Comparison of ENCODE assay signal across 31 cellular contexts in genomic region chr12:6115389-6115788, GRCh38. TPM values are rescaled to one million over a fixed set of nuclear protein-coding genes. Genes with fewer than 3 reads are reported as not detected.
DNase-seq lines count a peak whose midpoint lies in the region; ATAC-seq and TF ChIP-seq lines count a peak whose summit lies in the region.
"Had no signal": no experiment of that assay in that cellular context is flagged by ENCODE, and none has a peak within 500 bp of the region (broad histone marks: within the 10 kb centered on the region; RNA-seq: fewer than 3 reads in every experiment).

No MANE protein-coding gene starts in this region.

- no peaks in the 10 kb centered on the region for H3K79me2 ChIP-seq in PC-3 (ENCODE audit: low read length)

- CTCF ChIA-PET in PC-3 (lab: Charles Lee), result no interaction called here

- peak overlapping the region; percentile 25; the same call in 1 of the 2 replicates for H2AFZ ChIP-seq in PC-3 (ENCODE audit: low read length)

- H3K9ac ChIP-seq in PC-3 (ENCODE audit: low read length), result no peak overlapping the region

- TF ChIP-seq EP300 in tibial nerve (IDR thresholded peaks at IDR 0.05), result no peak

- H3K4me1 ChIP-seq in PC-3 (ENCODE audit: insufficient read depth, low read length) (peaks cover 20% of the 10 kb centered on the region), tibial nerve (no peaks in the 10 kb centered on the region)
- H3K4me1 ChIP-seq: foreskin keratinocyte, pancreas, tibial artery had no signal

- 79 to 82% methylated on average over 6 of the region's 6 CpGs for WGBS in tibial nerve, 2 donors

- no peak overlapping the region for H3K4me2 ChIP-seq in PC-3 (ENCODE audit: low read length)
- H3K4me2 ChIP-seq: smooth muscle cell had no signal

- ATAC-seq in activated CD4-positive, CD25-positive, alpha-beta regulatory T cell treated with anti-CD3 and anti-CD28 coated beads, Interleukin-2, amount 50 U/mL, for 24 hours, result peak; percentile 63 to 72
- ATAC-seq in PC-3, result peak; percentile 46
- peak; percentile 79 for ATAC-seq in stimulated activated effector memory CD8-positive, alpha-beta T cell treated with anti-CD3 and anti-CD28 coated beads, Interleukin-12 subunit alpha, Interleukin-12 subunit beta, amount 100 ng/mL, for 72 hours
- ATAC-seq in stimulated activated memory B cell treated with anti-CD40 and anti-IgM and Interleukin-4, amounts not matched to agents 10 μg/mL and 1 μg/mL and 100 μg/mL, for 72 hours, result no peak
- ATAC-seq: HCT116; pancreas; stimulated activated naive CD8-positive, alpha-beta T cell treated with anti-CD3 and anti-CD28 coated beads, Interleukin-15, amount 100 ng/mL, for 72 hours had no signal

- POLR2A ChIA-PET in PC-3 (lab: Charles Lee; ENCODE audit: unreplicated experiment), result no interaction called here

- BruUV-seq in PC-3 (replicated peaks; lab: Mats Ljungman, UMichigan), result no TSS peak

- H3K27me3 Mint-ChIP-seq in stimulated activated memory B cell treated with anti-CD40 and anti-IgM and Interleukin-4, amounts not matched to agents 10 μg/mL and 1 μg/mL and 100 μg/mL, for 72 hours, result peaks cover 60% of the 10 kb centered on the region
- H3K27me3 Mint-ChIP-seq: stimulated activated naive CD8-positive, alpha-beta T cell treated with anti-CD3 and anti-CD28 coated beads, Interleukin-15, amount 100 ng/mL, for 72 hours had no signal

- no peak for TF ChIP-seq CTCF in PC-3 (conservative IDR thresholded peaks at IDR 0.05; ENCODE audit: low read depth, low read length)
- no peak for TF ChIP-seq CTCF in tibial nerve (IDR thresholded peaks at IDR 0.05)

- H3K4me3 Mint-ChIP-seq in stimulated activated effector memory CD8-positive, alpha-beta T cell treated with anti-CD3 and anti-CD28 coated beads, Interleukin-12 subunit alpha, Interleukin-12 subunit beta, amount 100 ng/mL, for 72 hours, result no peak overlapping the region
- no peak overlapping the region for H3K4me3 Mint-ChIP-seq in stimulated activated memory B cell treated with anti-CD40 and anti-IgM and Interleukin-4, amounts not matched to agents 10 μg/mL and 1 μg/mL and 100 μg/mL, for 72 hours
- H3K4me3 Mint-ChIP-seq: stimulated activated naive CD8-positive, alpha-beta T cell treated with anti-CD3 and anti-CD28 coated beads, Interleukin-15, amount 100 ng/mL, for 72 hours; T-helper 2 cell treated with Interferon-gamma antibody and Interleukin-4, amounts not matched to agents 5 μg/mL and 100 μg/mL, for 36 hours had no signal

- H3K36me3 ChIP-seq in PC-3 (ENCODE audit: low read depth, low read length), result no peaks in the 10 kb centered on the region
- no peaks in the 10 kb centered on the region for H3K36me3 ChIP-seq in tibial nerve
- H3K36me3 ChIP-seq: pancreas, tibial artery had no signal

- no peak overlapping the region for H3K27ac Mint-ChIP-seq in stimulated activated effector memory CD8-positive, alpha-beta T cell treated with anti-CD3 and anti-CD28 coated beads, Interleukin-12 subunit alpha, Interleukin-12 subunit beta, amount 100 ng/mL, for 72 hours
- H3K27ac Mint-ChIP-seq in stimulated activated memory B cell treated with anti-CD40 and anti-IgM and Interleukin-4, amounts not matched to agents 10 μg/mL and 1 μg/mL and 100 μg/mL, for 72 hours, result no peak overlapping the region
- H3K27ac Mint-ChIP-seq: T-helper 2 cell treated with Interferon-gamma antibody and Interleukin-4, amounts not matched to agents 5 μg/mL and 100 μg/mL, for 36 hours had no signal

- no peaks in the 10 kb centered on the region for H3K4me1 Mint-ChIP-seq in stimulated activated effector memory CD8-positive, alpha-beta T cell treated with anti-CD3 and anti-CD28 coated beads, Interleukin-12 subunit alpha, Interleukin-12 subunit beta, amount 100 ng/mL, for 72 hours
- no peaks in the 10 kb centered on the region for H3K4me1 Mint-ChIP-seq in stimulated activated memory B cell treated with anti-CD40 and anti-IgM and Interleukin-4, amounts not matched to agents 10 μg/mL and 1 μg/mL and 100 μg/mL, for 72 hours

- H3K27ac ChIP-seq in PC-3 (ENCODE audit: low read length) (peak overlapping the region; percentile 45), tibial nerve (no peak overlapping the region)
- H3K27ac ChIP-seq: C4-2B, foreskin keratinocyte, pancreas, tibial artery had no signal

- no peaks in the 10 kb centered on the region for H3K9me3 Mint-ChIP-seq in stimulated activated effector memory CD8-positive, alpha-beta T cell treated with anti-CD3 and anti-CD28 coated beads, Interleukin-12 subunit alpha, Interleukin-12 subunit beta, amount 100 ng/mL, for 72 hours
- H3K9me3 Mint-ChIP-seq in stimulated activated memory B cell treated with anti-CD40 and anti-IgM and Interleukin-4, amounts not matched to agents 10 μg/mL and 1 μg/mL and 100 μg/mL, for 72 hours, result no peaks in the 10 kb centered on the region
- H3K9me3 Mint-ChIP-seq: stimulated activated naive CD8-positive, alpha-beta T cell treated with anti-CD3 and anti-CD28 coated beads, Interleukin-15, amount 100 ng/mL, for 72 hours; T-helper 2 cell treated with Interferon-gamma antibody and Interleukin-4, amounts not matched to agents 5 μg/mL and 100 μg/mL, for 36 hours had no signal

- no peaks in the 10 kb centered on the region for H4K20me1 ChIP-seq in PC-3 (ENCODE audit: low read length)

- H3K9me2 ChIP-seq in PC-3 (replicated peaks; ENCODE audit: low read length), result no peaks in the 10 kb centered on the region

- TF ChIP-seq POLR2A in tibial nerve (IDR thresholded peaks at IDR 0.05), result no peak

- intact Hi-C loops in PC-3 (cut with micrococcal nuclease), result no loop called here

- DNase-seq in activated CD4-positive, CD25-positive, alpha-beta regulatory T cell (lab: John Stamatoyannopoulos, UW), result no peak
- peak; percentile 4 for DNase-seq in PC-3
- peak; percentile 19 for DNase-seq in iris pigment epithelial cell (ENCODE audit: low read depth)
- no peak for DNase-seq in stimulated activated effector memory CD8-positive, alpha-beta T cell treated with anti-CD3 and anti-CD28 coated beads, Interleukin-12 subunit alpha, Interleukin-12 subunit beta, amount 100 ng/mL, for 72 hours (ENCODE audit: low spot score in 2 of 2)
- DNase-seq in stimulated activated CD8-positive, alpha-beta memory T cell treated with anti-CD3 and anti-CD28 coated beads, Interleukin-4, amount 100 ng/mL, for 48 hours, result no peak
- DNase-seq in tibial nerve (ENCODE audit: low spot score in 2 of 2), result no peak
- DNase-seq: 8988T; activated CD4-positive, alpha-beta T cell treated with anti-CD3 and anti-CD28 coated beads for 48 hours; activated effector memory CD4-positive, alpha-beta T cell treated with Interleukin-2 at 50 U/mL for 16 hours; central memory CD4-positive, alpha-beta T cell; DMS79; foreskin keratinocyte; GDM1; Karpas-422; kidney glomerular epithelial cell; mesendoderm; NCI-H1417 treated with DMSO at 0.1 percent for 48 hours; NCI-H2081; NCI-H524 treated with DMSO at 0.1 percent for 48 hours; OCI-M1; pancreas; stimulated activated CD4-positive, alpha-beta T cell treated with anti-CD3 and anti-CD28 coated beads, Interleukin-1b, Interleukin-23, amount 100 ng/mL, for 48 hours; stimulated activated naive CD8-positive, alpha-beta T cell treated with anti-CD3 and anti-CD28 coated beads, Interleukin-15, amount 100 ng/mL, for 72 hours had no signal

- H3F3A ChIP-seq in PC-3 (ENCODE audit: low read length, unreplicated experiment), result no peaks in the 10 kb centered on the region

- H3K36me3 Mint-ChIP-seq in stimulated activated effector memory CD8-positive, alpha-beta T cell treated with anti-CD3 and anti-CD28 coated beads, Interleukin-12 subunit alpha, Interleukin-12 subunit beta, amount 100 ng/mL, for 72 hours, result no peaks in the 10 kb centered on the region
- no peaks in the 10 kb centered on the region for H3K36me3 Mint-ChIP-seq in stimulated activated memory B cell treated with anti-CD40 and anti-IgM and Interleukin-4, amounts not matched to agents 10 μg/mL and 1 μg/mL and 100 μg/mL, for 72 hours

- no peaks in the 10 kb centered on the region for H3K27me3 ChIP-seq in PC-3 (ENCODE audit: low read length)
- H3K27me3 ChIP-seq in tibial nerve, result no peaks in the 10 kb centered on the region
- H3K27me3 ChIP-seq: esophagus muscularis mucosa, foreskin keratinocyte, pancreas had no signal

- H3K4me3 ChIP-seq in PC-3 (ENCODE audit: low read length) (no peak overlapping the region), tibial nerve (no peak overlapping the region)
- H3K4me3 ChIP-seq: esophagus muscularis mucosa, pancreas, smooth muscle cell, tibial artery had no signal

- H3K9me3 ChIP-seq in PC-3 (ENCODE audit: low read length) (no peaks in the 10 kb centered on the region), tibial nerve (no peaks in the 10 kb centered on the region)
- H3K9me3 ChIP-seq: esophagus muscularis mucosa, pancreas, tibial artery had no signal

RNA-seq across cellular contexts. Expression of gene VWF, which starts 9.1 kb away (rescaled TPM):
- total RNA-seq in PC-3 (2014; rRNA removed) (not detected in 2 replicates), tibial nerve (100 to 1,000 TPM in 3 of 4 donors, 10 to 100 TPM in 1; 82.7 to 311 (median 214) TPM)
- total RNA-seq: foreskin keratinocyte, smooth muscle cell had no signal

Comparison
In these comparisons a context has a peak if more than half of its experiments do, and no peak if none do; other contexts are left out.
1. DNase-seq: peak in PC-3 (single experiment) and iris pigment epithelial cell (single experiment); none in activated CD4-positive, CD25-positive, alpha-beta regulatory T cell (0 of 4), stimulated activated effector memory CD8-positive, alpha-beta T cell treated with anti-CD3 and anti-CD28 coated beads, Interleukin-12 subunit alpha, Interleukin-12 subunit beta, amount 100 ng/mL, for 72 hours (0 of 2), stimulated activated CD8-positive, alpha-beta memory T cell treated with anti-CD3 and anti-CD28 coated beads, Interleukin-4, amount 100 ng/mL, for 48 hours (single experiment) and tibial nerve (0 of 2).
2. RNA of gene VWF, which starts 9.1 kb away (total RNA-seq): 82.7 to 311 TPM in tibial nerve; not detected in PC-3; every median in the first group is over 10 times any median in the second.